ENCODE assay signal across 1 cellular context in the genomic region with DNA sequence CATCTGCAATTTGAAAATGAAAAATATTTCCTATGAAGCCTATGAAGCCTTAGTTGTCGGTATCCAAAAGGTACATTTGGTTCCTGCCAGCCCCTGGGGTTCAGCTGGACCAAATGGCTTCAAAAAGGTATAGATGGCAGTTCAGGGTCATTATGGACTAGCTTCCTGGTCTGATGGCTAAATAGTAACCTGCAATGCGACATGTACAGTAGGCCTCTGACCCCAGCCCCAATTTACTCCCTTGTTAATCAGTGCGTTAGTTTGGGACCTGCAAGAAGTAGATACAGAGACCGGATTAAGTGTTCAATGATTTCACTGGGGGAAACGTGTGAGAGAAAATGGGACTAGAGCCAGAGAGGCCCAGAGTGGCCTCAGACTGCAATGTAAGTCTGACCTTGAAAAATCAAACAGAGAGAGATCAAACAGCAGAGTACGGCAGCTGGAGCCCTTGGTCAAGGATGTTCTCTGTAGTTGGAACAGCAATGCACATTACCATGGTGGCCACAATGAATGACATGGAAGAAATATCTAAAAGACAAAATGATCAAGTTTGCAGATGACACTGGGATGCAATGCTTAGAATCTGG.
TF ChIP-seq lines count a peak whose summit lies in the region.

No MANE protein-coding gene starts in this region.

TF ChIP-seq in HepG2, 621 proteins besides CTCF, POLR2A, EP300 and RAD21 (continued from another document and continues in another):
- TF ChIP-seq ZSCAN20 (CRISPR knock-in tag; IDR thresholded peaks at IDR 0.05; ENCODE audit: borderline replicate concordance) (no peak), ZNF589 (CRISPR knock-in tag; conservative IDR thresholded peaks at IDR 0.05) (no peak), KLF9 (CRISPR knock-in tag; IDR thresholded peaks at IDR 0.05; ENCODE audit: low read depth) (no peak), TBX2 (CRISPR knock-in tag; IDR thresholded peaks at IDR 0.05; ENCODE audit: borderline replicate concordance) (peak; percentile 87), NFYC (CRISPR knock-in tag; IDR thresholded peaks at IDR 0.05) (no peak), ZNF564 (CRISPR knock-in tag; IDR thresholded peaks at IDR 0.05) (no peak), ZNF326 (CRISPR knock-in tag; IDR thresholded peaks at IDR 0.05; ENCODE audit: borderline replicate concordance) (no peak), GATAD1 (CRISPR knock-in tag; IDR thresholded peaks at IDR 0.05) (no peak), DNMT1 (CRISPR knock-in tag; IDR thresholded peaks at IDR 0.05) (no peak), MIER3 (CRISPR knock-in tag; IDR thresholded peaks at IDR 0.05; ENCODE audit: borderline replicate concordance) (no peak), CC2D1A (CRISPR knock-in tag; IDR thresholded peaks at IDR 0.05) (no peak), ZSCAN21 (CRISPR knock-in tag; IDR thresholded peaks at IDR 0.05; ENCODE audit: borderline replicate concordance) (no peak), RNF2 (conservative IDR thresholded peaks at IDR 0.05; ENCODE audit: low read depth) (no peak), ARNT (IDR thresholded peaks at IDR 0.05) (no peak), SUZ12 (IDR thresholded peaks at IDR 0.05; ENCODE audit: low read depth, low read length) (no peak), ZNF160 (CRISPR knock-in tag; IDR thresholded peaks at IDR 0.05) (no peak), SCMH1 (CRISPR knock-in tag; IDR thresholded peaks at IDR 0.05; ENCODE audit: borderline replicate concordance) (no peak)
- TF ChIP-seq, protein P1, sequence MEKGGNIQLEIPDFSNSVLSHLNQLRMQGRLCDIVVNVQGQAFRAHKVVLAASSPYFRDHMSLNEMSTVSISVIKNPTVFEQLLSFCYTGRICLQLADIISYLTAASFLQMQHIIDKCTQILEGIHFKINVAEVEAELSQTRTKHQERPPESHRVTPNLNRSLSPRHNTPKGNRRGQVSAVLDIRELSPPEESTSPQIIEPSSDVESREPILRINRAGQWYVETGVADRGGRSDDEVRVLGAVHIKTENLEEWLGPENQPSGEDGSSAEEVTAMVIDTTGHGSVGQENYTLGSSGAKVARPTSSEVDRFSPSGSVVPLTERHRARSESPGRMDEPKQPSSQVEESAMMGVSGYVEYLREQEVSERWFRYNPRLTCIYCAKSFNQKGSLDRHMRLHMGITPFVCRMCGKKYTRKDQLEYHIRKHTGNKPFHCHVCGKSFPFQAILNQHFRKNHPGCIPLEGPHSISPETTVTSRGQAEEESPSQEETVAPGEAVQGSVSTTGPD (CRISPR knock-in tag; IDR thresholded peaks at IDR 0.05), result no peak
- TF ChIP-seq, protein P2, sequence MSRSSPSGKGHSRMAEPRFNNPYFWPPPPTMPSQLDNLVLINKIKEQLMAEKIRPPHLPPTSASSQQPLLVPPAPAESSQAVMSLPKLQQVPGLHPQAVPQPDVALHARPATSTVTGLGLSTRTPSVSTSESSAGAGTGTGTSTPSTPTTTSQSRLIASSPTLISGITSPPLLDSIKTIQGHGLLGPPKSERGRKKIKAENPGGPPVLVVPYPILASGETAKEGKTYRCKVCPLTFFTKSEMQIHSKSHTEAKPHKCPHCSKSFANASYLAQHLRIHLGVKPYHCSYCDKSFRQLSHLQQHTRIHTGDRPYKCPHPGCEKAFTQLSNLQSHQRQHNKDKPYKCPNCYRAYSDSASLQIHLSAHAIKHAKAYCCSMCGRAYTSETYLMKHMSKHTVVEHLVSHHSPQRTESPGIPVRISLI (CRISPR knock-in tag; IDR thresholded peaks at IDR 0.05; ENCODE audit: borderline replicate concordance), result no peak
- TF ChIP-seq, protein P3, sequence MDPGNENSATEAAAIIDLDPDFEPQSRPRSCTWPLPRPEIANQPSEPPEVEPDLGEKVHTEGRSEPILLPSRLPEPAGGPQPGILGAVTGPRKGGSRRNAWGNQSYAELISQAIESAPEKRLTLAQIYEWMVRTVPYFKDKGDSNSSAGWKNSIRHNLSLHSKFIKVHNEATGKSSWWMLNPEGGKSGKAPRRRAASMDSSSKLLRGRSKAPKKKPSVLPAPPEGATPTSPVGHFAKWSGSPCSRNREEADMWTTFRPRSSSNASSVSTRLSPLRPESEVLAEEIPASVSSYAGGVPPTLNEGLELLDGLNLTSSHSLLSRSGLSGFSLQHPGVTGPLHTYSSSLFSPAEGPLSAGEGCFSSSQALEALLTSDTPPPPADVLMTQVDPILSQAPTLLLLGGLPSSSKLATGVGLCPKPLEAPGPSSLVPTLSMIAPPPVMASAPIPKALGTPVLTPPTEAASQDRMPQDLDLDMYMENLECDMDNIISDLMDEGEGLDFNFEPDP (CRISPR knock-in tag; conservative IDR thresholded peaks at IDR 0.05), result no peak
- TF ChIP-seq, protein P4, sequence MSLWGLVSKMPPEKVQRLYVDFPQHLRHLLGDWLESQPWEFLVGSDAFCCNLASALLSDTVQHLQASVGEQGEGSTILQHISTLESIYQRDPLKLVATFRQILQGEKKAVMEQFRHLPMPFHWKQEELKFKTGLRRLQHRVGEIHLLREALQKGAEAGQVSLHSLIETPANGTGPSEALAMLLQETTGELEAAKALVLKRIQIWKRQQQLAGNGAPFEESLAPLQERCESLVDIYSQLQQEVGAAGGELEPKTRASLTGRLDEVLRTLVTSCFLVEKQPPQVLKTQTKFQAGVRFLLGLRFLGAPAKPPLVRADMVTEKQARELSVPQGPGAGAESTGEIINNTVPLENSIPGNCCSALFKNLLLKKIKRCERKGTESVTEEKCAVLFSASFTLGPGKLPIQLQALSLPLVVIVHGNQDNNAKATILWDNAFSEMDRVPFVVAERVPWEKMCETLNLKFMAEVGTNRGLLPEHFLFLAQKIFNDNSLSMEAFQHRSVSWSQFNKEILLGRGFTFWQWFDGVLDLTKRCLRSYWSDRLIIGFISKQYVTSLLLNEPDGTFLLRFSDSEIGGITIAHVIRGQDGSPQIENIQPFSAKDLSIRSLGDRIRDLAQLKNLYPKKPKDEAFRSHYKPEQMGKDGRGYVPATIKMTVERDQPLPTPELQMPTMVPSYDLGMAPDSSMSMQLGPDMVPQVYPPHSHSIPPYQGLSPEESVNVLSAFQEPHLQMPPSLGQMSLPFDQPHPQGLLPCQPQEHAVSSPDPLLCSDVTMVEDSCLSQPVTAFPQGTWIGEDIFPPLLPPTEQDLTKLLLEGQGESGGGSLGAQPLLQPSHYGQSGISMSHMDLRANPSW (CRISPR knock-in tag; IDR thresholded peaks at IDR 0.05; ENCODE audit: borderline replicate concordance), result no peak
- TF ChIP-seq, protein P5, sequence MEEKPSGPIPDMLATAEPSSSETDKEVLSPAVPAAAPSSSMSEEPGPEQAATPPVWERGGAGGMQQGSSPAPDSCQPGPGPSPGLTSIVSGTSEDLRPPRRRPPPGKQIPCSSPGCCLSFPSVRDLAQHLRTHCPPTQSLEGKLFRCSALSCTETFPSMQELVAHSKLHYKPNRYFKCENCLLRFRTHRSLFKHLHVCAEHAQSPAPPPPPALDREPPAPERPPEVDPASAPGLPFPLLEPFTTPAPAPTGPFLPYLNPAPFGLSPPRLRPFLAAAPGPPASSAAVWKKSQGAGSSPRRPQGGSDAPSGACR (CRISPR knock-in tag; IDR thresholded peaks at IDR 0.05), result no peak
- TF ChIP-seq, protein P6, sequence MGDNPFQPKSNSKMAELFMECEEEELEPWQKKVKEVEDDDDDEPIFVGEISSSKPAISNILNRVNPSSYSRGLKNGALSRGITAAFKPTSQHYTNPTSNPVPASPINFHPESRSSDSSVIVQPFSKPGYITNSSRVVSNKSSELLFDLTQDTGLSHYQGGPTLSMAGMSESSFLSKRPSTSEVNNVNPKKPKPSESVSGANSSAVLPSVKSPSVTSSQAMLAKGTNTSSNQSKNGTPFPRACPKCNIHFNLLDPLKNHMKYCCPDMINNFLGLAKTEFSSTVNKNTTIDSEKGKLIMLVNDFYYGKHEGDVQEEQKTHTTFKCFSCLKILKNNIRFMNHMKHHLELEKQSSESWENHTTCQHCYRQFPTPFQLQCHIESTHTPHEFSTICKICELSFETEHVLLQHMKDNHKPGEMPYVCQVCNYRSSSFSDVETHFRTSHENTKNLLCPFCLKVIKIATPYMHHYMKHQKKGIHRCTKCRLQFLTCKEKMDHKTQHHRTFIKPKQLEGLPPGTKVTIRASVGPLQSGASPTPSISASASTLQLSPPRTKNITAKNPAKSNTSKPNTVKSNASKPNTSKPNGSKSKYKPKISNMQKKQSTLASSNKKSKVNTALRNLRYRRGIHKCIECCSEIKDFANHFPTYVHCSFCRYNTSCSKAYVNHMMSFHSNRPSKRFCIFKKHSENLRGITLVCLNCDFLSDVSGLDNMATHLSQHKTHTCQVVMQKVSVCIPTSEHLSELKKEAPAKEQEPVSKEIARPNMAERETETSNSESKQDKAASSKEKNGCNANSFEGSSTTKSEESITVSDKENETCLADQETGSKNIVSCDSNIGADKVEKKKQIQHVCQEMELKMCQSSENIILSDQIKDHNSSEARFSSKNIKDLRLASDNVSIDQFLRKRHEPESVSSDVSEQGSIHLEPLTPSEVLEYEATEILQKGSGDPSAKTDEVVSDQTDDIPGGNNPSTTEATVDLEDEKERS (CRISPR knock-in tag; IDR thresholded peaks at IDR 0.05), result no peak
- TF ChIP-seq, protein P7, sequence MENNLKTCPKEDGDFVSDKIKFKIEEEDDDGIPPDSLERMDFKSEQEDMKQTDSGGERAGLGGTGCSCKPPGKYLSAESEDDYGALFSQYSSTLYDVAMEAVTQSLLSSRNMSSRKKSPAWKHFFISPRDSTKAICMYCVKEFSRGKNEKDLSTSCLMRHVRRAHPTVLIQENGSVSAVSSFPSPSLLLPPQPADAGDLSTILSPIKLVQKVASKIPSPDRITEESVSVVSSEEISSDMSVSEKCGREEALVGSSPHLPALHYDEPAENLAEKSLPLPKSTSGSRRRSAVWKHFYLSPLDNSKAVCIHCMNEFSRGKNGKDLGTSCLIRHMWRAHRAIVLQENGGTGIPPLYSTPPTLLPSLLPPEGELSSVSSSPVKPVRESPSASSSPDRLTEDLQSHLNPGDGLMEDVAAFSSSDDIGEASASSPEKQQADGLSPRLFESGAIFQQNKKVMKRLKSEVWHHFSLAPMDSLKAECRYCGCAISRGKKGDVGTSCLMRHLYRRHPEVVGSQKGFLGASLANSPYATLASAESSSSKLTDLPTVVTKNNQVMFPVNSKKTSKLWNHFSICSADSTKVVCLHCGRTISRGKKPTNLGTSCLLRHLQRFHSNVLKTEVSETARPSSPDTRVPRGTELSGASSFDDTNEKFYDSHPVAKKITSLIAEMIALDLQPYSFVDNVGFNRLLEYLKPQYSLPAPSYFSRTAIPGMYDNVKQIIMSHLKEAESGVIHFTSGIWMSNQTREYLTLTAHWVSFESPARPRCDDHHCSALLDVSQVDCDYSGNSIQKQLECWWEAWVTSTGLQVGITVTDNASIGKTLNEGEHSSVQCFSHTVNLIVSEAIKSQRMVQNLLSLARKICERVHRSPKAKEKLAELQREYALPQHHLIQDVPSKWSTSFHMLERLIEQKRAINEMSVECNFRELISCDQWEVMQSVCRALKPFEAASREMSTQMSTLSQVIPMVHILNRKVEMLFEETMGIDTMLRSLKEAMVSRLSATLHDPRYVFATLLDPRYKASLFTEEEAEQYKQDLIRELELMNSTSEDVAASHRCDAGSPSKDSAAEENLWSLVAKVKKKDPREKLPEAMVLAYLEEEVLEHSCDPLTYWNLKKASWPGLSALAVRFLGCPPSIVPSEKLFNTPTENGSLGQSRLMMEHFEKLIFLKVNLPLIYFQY (CRISPR knock-in tag; IDR thresholded peaks at IDR 0.05; ENCODE audit: borderline replicate concordance), result no peak; the same call in 1 of the 2 replicates
- TF ChIP-seq, protein P8, sequence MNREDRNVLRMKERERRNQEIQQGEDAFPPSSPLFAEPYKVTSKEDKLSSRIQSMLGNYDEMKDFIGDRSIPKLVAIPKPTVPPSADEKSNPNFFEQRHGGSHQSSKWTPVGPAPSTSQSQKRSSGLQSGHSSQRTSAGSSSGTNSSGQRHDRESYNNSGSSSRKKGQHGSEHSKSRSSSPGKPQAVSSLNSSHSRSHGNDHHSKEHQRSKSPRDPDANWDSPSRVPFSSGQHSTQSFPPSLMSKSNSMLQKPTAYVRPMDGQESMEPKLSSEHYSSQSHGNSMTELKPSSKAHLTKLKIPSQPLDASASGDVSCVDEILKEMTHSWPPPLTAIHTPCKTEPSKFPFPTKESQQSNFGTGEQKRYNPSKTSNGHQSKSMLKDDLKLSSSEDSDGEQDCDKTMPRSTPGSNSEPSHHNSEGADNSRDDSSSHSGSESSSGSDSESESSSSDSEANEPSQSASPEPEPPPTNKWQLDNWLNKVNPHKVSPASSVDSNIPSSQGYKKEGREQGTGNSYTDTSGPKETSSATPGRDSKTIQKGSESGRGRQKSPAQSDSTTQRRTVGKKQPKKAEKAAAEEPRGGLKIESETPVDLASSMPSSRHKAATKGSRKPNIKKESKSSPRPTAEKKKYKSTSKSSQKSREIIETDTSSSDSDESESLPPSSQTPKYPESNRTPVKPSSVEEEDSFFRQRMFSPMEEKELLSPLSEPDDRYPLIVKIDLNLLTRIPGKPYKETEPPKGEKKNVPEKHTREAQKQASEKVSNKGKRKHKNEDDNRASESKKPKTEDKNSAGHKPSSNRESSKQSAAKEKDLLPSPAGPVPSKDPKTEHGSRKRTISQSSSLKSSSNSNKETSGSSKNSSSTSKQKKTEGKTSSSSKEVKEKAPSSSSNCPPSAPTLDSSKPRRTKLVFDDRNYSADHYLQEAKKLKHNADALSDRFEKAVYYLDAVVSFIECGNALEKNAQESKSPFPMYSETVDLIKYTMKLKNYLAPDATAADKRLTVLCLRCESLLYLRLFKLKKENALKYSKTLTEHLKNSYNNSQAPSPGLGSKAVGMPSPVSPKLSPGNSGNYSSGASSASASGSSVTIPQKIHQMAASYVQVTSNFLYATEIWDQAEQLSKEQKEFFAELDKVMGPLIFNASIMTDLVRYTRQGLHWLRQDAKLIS (CRISPR knock-in tag; IDR thresholded peaks at IDR 0.05), result no peak
- TF ChIP-seq, protein P9, sequence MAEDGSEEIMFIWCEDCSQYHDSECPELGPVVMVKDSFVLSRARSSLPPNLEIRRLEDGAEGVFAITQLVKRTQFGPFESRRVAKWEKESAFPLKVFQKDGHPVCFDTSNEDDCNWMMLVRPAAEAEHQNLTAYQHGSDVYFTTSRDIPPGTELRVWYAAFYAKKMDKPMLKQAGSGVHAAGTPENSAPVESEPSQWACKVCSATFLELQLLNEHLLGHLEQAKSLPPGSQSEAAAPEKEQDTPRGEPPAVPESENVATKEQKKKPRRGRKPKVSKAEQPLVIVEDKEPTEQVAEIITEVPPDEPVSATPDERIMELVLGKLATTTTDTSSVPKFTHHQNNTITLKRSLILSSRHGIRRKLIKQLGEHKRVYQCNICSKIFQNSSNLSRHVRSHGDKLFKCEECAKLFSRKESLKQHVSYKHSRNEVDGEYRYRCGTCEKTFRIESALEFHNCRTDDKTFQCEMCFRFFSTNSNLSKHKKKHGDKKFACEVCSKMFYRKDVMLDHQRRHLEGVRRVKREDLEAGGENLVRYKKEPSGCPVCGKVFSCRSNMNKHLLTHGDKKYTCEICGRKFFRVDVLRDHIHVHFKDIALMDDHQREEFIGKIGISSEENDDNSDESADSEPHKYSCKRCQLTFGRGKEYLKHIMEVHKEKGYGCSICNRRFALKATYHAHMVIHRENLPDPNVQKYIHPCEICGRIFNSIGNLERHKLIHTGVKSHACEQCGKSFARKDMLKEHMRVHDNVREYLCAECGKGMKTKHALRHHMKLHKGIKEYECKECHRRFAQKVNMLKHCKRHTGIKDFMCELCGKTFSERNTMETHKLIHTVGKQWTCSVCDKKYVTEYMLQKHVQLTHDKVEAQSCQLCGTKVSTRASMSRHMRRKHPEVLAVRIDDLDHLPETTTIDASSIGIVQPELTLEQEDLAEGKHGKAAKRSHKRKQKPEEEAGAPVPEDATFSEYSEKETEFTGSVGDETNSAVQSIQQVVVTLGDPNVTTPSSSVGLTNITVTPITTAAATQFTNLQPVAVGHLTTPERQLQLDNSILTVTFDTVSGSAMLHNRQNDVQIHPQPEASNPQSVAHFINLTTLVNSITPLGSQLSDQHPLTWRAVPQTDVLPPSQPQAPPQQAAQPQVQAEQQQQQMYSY (CRISPR knock-in tag; IDR thresholded peaks at IDR 0.05), result no peak
